In the genomic region with DNA sequence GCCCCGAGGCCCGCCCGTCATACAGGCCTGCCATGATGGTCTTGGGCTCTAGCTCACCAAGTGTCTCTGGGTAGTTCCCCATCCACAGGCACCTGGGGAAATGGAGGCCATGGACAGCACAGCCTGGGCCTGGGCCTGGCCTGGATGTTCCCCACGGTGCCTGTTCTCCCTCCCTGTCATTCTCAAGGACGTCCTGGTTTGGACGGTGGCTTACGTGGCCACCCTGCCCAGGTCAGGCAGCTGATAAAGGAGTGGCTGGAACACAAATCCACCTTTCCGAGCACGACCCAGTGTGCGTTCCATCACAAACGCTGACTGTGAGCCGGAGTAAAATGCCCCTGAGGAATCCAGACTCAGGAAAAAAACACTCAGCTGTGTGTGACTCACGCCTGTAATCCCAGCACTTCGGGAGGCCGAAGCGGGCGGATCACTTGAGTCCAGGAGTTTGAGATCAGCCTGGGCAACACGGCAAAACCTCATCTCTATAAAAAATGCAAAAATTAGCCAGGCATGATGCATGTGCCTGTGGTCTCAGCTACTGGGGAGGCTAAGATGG, we compare ENCODE assay signal across 22 cellular contexts. TPM values are rescaled to one million over a fixed set of nuclear protein-coding genes. Genes with fewer than 3 reads are reported as not detected.
A peak's percentile ranks its signal among the peaks of the same experiment; 100 is the strongest.
DNase-seq lines count a peak whose midpoint lies in the region; ATAC-seq, FAIRE-seq and TF ChIP-seq lines count a peak whose summit lies in the region.
"Had no signal": no experiment of that assay in that cellular context is flagged by ENCODE, and none has a peak within 500 bp of the region (broad histone marks: within the 10 kb centered on the region; RNA-seq: fewer than 3 reads in every experiment).

No MANE protein-coding gene starts in this region.

- H3K36me3 ChIP-seq in MG63 (peaks cover 55% of the 10 kb centered on the region), H1 (ENCODE audit: control insufficient read depth in 2 of 4, insufficient read depth in 4 of 4, low read length in 3 of 4) (no peaks in the 10 kb centered on the region), trophoblast cell (ENCODE audit: control insufficient read depth in 1 of 2, insufficient read depth in 2 of 2, low read length in 2 of 2) (no peaks in the 10 kb centered on the region), right lobe of liver (peaks cover 0 to 96% (median 41%) of the 10 kb centered on the region in 4 donors)
- H3K36me3 ChIP-seq: SJCRH30 had no signal

- no peak overlapping the region; the same call in 1 of the 2 replicates for H2BK12ac ChIP-seq in H1 (ENCODE audit: low read depth, low read length)
- no peak overlapping the region for H2BK12ac ChIP-seq in trophoblast cell (ENCODE audit: low read length)

- H2AK5ac ChIP-seq in H1 (ENCODE audit: low read depth, low read length) (no peak overlapping the region), trophoblast cell (ENCODE audit: low read length) (no peak overlapping the region)

- no peak overlapping the region for H2BK15ac ChIP-seq in H1 (ENCODE audit: low read length)

- H4K20me1 ChIP-seq in H1 (replicated peaks in 1 of 2; ENCODE audit: control insufficient read depth in 1 of 2, insufficient read depth in 2 of 2, low read length in 2 of 2) = no peaks in the 10 kb centered on the region

- H2AFZ ChIP-seq in H1 (ENCODE audit: low read length) (no peak overlapping the region), trophoblast cell (ENCODE audit: insufficient read depth, low read length, poor library complexity) (no peak overlapping the region)

- H3K9me3 ChIP-seq in MG63 = no peaks in the 10 kb centered on the region
- no peaks in the 10 kb centered on the region for H3K9me3 ChIP-seq in H1 (ENCODE audit: insufficient read depth in 2 of 2, low read depth in 1 of 2, low read length in 1 of 2)
- no peaks in the 10 kb centered on the region for H3K9me3 ChIP-seq in trophoblast cell (ENCODE audit: insufficient read depth, low read depth, low read length)
- no peaks in the 10 kb centered on the region for H3K9me3 ChIP-seq in right lobe of liver
- H3K9me3 ChIP-seq: body of pancreas, colonic mucosa, HAP-1, left lung, SJCRH30, thyroid gland had no signal

- no peak for FAIRE-seq in H1 (lab: Jason Lieb, UNC)

- DNase-seq in ELR (ENCODE audit: low read depth) (peak; percentile 63), MG63 (peak; percentile 37), H1 (ENCODE audit: low read depth in 1 of 2, low spot score in 2 of 2) (no peak), trophoblast cell (peak; percentile 73 to 83), right lobe of liver (no peak), T-helper 2 cell (no peak), HuH-7.5 (ENCODE audit: low spot score) (no peak)
- DNase-seq: activated CD4-positive, alpha-beta T cell treated with anti-CD3 and anti-CD28 coated beads for 4 hours; body of pancreas; CD4-positive, alpha-beta T cell; colonic mucosa; left lung; NCI-H1417; NK-92 treated with Interleukin-12 subunit alpha and Interleukin-12 subunit beta, amount 100 ng/mL, for 24 hours; SJCRH30; stimulated activated naive CD4-positive, alpha-beta T cell; T-helper 1 cell; thyroid gland had no signal

- H3K27me3 ChIP-seq in MG63 = no peaks in the 10 kb centered on the region
- H3K27me3 ChIP-seq in H1 (replicated peaks in 1 of 4; ENCODE audit: control insufficient read depth in 3 of 4, extremely low read depth in 1 of 4, insufficient read depth in 3 of 4, low read length in 3 of 4) = no peaks in the 10 kb centered on the region
- no peaks in the 10 kb centered on the region for H3K27me3 ChIP-seq in trophoblast cell (ENCODE audit: insufficient read depth, low read length)
- no peaks in the 10 kb centered on the region for H3K27me3 ChIP-seq in right lobe of liver
- H3K27me3 ChIP-seq: body of pancreas, colonic mucosa, left lung, SJCRH30, thyroid gland had no signal

- H2BK120ac ChIP-seq in H1 (replicated peaks; ENCODE audit: low read depth, low read length) = no peak overlapping the region
- H2BK120ac ChIP-seq in trophoblast cell (ENCODE audit: insufficient read depth, low read length, poor library complexity) = no peak overlapping the region

- H3K4ac ChIP-seq in H1 (replicated peaks; ENCODE audit: insufficient read length, low read depth, low read length) = no peak overlapping the region
- no peak overlapping the region for H3K4ac ChIP-seq in trophoblast cell (ENCODE audit: low read depth, low read length)

- no peaks in the 10 kb centered on the region for H3K4me1 ChIP-seq in H1 (replicated peaks in 1 of 4; ENCODE audit: control insufficient read depth in 3 of 4, insufficient read depth in 4 of 4, low read length in 3 of 4)
- peaks cover 2 to 3% of the 10 kb centered on the region in 2 experiments for H3K4me1 ChIP-seq in trophoblast cell (ENCODE audit: control insufficient read depth in 1 of 2, insufficient read depth in 2 of 2, low read length in 2 of 2)
- no peaks in the 10 kb centered on the region for H3K4me1 ChIP-seq in right lobe of liver
- H3K4me1 ChIP-seq: body of pancreas, colonic mucosa, HAP-1, left lung, SJCRH30, thyroid gland had no signal

- TF ChIP-seq POLR2A in H1 (IDR thresholded peaks at IDR 0.05; ENCODE audit: control extremely low read depth in 1 of 2, low read depth in 2 of 2, low read length in 2 of 2) = no peak
- no peak for TF ChIP-seq POLR2A in right lobe of liver (IDR thresholded peaks at IDR 0.05)

- intact Hi-C loops in right lobe of liver (cut with DNase I) = no loop called here

- 96% methylated on average over 18 of the region's 18 CpGs; no CpG with 5 or more reads in 1 of the 2 experiments for WGBS in H1 (ENCODE audit: extremely low coverage in 1 of 2, insufficient coverage in 1 of 2, insufficient read length in 1 of 2, insufficient replicate concordance in 2 of 2, low coverage in 1 of 2, low lambda C conversion rate in 2 of 2, missing lambda C conversion rate in 1 of 2), 2 experiments
- WGBS in trophoblast cell (ENCODE audit: extremely low coverage, insufficient coverage, insufficient read length) = no CpG with 5 or more reads among the region's 18 CpGs
- 95% methylated on average over 7 of the region's 18 CpGs for WGBS in right lobe of liver (ENCODE audit: insufficient coverage, low coverage, low lambda C conversion rate, missing lambda C conversion rate)

- no peak for TF ChIP-seq CTCF in H1 (IDR thresholded peaks at IDR 0.05; ENCODE audit: control extremely low read depth in 1 of 3, insufficient read depth in 1 of 3, low read depth in 1 of 3, low read length in 3 of 3)
- TF ChIP-seq CTCF in right lobe of liver (IDR thresholded peaks at IDR 0.05) = no peak

- H3K9ac ChIP-seq in H1 (replicated peaks in 1 of 4; ENCODE audit: extremely low read depth in 1 of 4, low read depth in 3 of 4, low read length in 3 of 4) (no peak overlapping the region), trophoblast cell (ENCODE audit: low read length) (no peak overlapping the region)

- TF ChIP-seq RAD21 in H1 (IDR thresholded peaks at IDR 0.05 in 1 of 2, conservative IDR thresholded peaks at IDR 0.05 in 1 of 2; ENCODE audit: low read depth in 2 of 2, low read length in 2 of 2) = no peak

- no peaks in the 10 kb centered on the region for H3K23me2 ChIP-seq in H1 (ENCODE audit: low read depth, low read length)

- no peak overlapping the region for H4K91ac ChIP-seq in H1 (replicated peaks; ENCODE audit: insufficient read length, low read length)
- no peak overlapping the region for H4K91ac ChIP-seq in trophoblast cell (ENCODE audit: low read depth, low read length)

- no peak for ATAC-seq in right lobe of liver
- no peak for ATAC-seq in GM21619 (IDR thresholded peaks at IDR 0.05; ENCODE audit: unreplicated experiment)
- ATAC-seq: activated T-helper 17 cell treated with anti-CD3 and anti-CD28 coated beads, Interleukin-2, amount 50 U/mL, for 72 hours; body of pancreas; left lung had no signal

- no peak overlapping the region for H4K5ac ChIP-seq in H1 (ENCODE audit: insufficient read length, low read depth, low read length)

- H3K56ac ChIP-seq in H1 (replicated peaks; ENCODE audit: insufficient read length, low read depth, low read length) = no peak overlapping the region

- H3K79me2 ChIP-seq in H1 (ENCODE audit: control insufficient read depth in 1 of 2, insufficient read depth in 2 of 2, low read length in 2 of 2) (no peaks in the 10 kb centered on the region), trophoblast cell (ENCODE audit: control insufficient read depth, insufficient read depth, low read length, poor library complexity) (no peaks in the 10 kb centered on the region)

- no peak overlapping the region for H3K27ac ChIP-seq in H1 (ENCODE audit: low read depth, low read length)
- no peak overlapping the region for H3K27ac ChIP-seq in trophoblast cell (ENCODE audit: low read depth, low read length)
- no peak overlapping the region for H3K27ac ChIP-seq in right lobe of liver
- H3K27ac ChIP-seq: body of pancreas, colonic mucosa, left lung, SJCRH30, skin epidermis, thyroid gland had no signal

- H3K18ac ChIP-seq in H1 (ENCODE audit: extremely low read depth, low read length) = no peak overlapping the region
- H3K18ac ChIP-seq in trophoblast cell (ENCODE audit: low read length) = no peak overlapping the region

- H4K8ac ChIP-seq in H1 (ENCODE audit: extremely low read depth, insufficient read depth, low read length) (peak overlapping the region; percentile 4; the same call in 1 of the 2 replicates), trophoblast cell (ENCODE audit: low read depth, low read length) (no peak overlapping the region)

- H3K79me1 ChIP-seq in H1 (ENCODE audit: low read depth, low read length) = no peaks in the 10 kb centered on the region
- H3K79me1 ChIP-seq in trophoblast cell (ENCODE audit: low read length) = no peaks in the 10 kb centered on the region

- CTCF ChIA-PET in H1 (lab: Charles Lee; ENCODE audit: partially characterized antibody) = interaction anchor here (0.6 to 1.3 kb wide), 3 partner anchors 10 to 208 kb away, joined by 3 read pairs; no protein-coding TSS in a partner anchor

- H3K4me3 ChIP-seq in MG63 = no peak overlapping the region
- no peak overlapping the region for H3K4me3 ChIP-seq in H1 (ENCODE audit: extremely low read depth in 1 of 4, insufficient read depth in 2 of 4, low read depth in 3 of 4, low read length in 4 of 4)
- no peak overlapping the region for H3K4me3 ChIP-seq in trophoblast cell (ENCODE audit: low read depth, low read length)
- no peak overlapping the region for H3K4me3 ChIP-seq in right lobe of liver
- H3K4me3 ChIP-seq: body of pancreas, colonic mucosa, HAP-1, left lung, SJCRH30, skin epidermis, thyroid gland had no signal

- no peak overlapping the region for H3K14ac ChIP-seq in H1 (ENCODE audit: insufficient read length)
- no peak overlapping the region for H3K14ac ChIP-seq in trophoblast cell (ENCODE audit: low read length)

- H2BK5ac ChIP-seq in H1 (ENCODE audit: low read depth, low read length) = no peak overlapping the region
- no peak overlapping the region for H2BK5ac ChIP-seq in trophoblast cell (ENCODE audit: low read depth, low read length, poor library complexity)

- H4K12ac ChIP-seq in trophoblast cell (ENCODE audit: low read depth, low read length) = no peak overlapping the region

- no peak overlapping the region for H2BK20ac ChIP-seq in H1 (ENCODE audit: low read length)

- POLR2A ChIA-PET in H1 (lab: Charles Lee; ENCODE audit: partially characterized antibody) = no interaction called here

- TF ChIP-seq EP300 in H1 (IDR thresholded peaks at IDR 0.05; ENCODE audit: borderline replicate concordance in 1 of 2, low read depth in 2 of 2, low read length in 2 of 2) = no peak

- no peak overlapping the region for H3K23ac ChIP-seq in H1 (ENCODE audit: insufficient read length)
- no peak overlapping the region for H3K23ac ChIP-seq in trophoblast cell (ENCODE audit: low read length)

- no peak overlapping the region for H3K4me2 ChIP-seq in H1 (ENCODE audit: insufficient read depth in 1 of 2, low read depth in 2 of 2, low read length in 2 of 2)
- H3K4me2 ChIP-seq in trophoblast cell (ENCODE audit: low read length) = no peak overlapping the region

RNA-seq across cellular contexts. Expression of gene TESMIN, which starts 41.2 kb away (rescaled TPM):
- total RNA-seq in MG63 (2014; rRNA removed; shearing (Covaris generic); ENCODE audit: low replicate concordance) = not detected in 2 replicates
- total RNA-seq in H1 (2021; fragmentation: NEBNext Ultra II Directional; extraction: Animal tissue kit (Norgen Biotek cat#: 25700)) = 59.5 and 61.1 TPM in 2 replicates
- polyA plus RNA-seq in H1 (2011; rRNA removed) = 22.6 and 34.2 TPM in 2 replicates
- polyA plus RNA-seq in H1 (2011; cell fraction: cytosol; rRNA removed) = 31.0 TPM
- 47.1 TPM for polyA plus RNA-seq in H1 (2011; cell fraction: nucleus; rRNA removed)
- 36.6 to 47.7 TPM (median 40.3 TPM) in 4 replicates for polyA plus RNA-seq in H1 (2012, experiment 1 of 2)
- 29.6 TPM for polyA plus RNA-seq in H1 (2012, experiment 2 of 2)
- polyA plus RNA-seq in H1 (2013, experiment 1 of 2) = 42.0 TPM
- 36.9 TPM for polyA plus RNA-seq in H1 (2013, experiment 2 of 2)
- 11.8 and 12.3 TPM in 2 replicates for polyA minus RNA-seq in H1 (2011; rRNA and poly(A)+ RNA removed)
- 35.5 TPM for polyA minus RNA-seq in H1 (2011; cell fraction: cytosol; rRNA and poly(A)+ RNA removed)
- polyA minus RNA-seq in H1 (2011; cell fraction: nucleus; rRNA and poly(A)+ RNA removed) = 21.9 TPM
- polyA plus RNA-seq in trophoblast cell (2013) = 3.2 and 3.9 TPM in 2 replicates
- total RNA-seq in right lobe of liver = 1 to 10 TPM in 2 of 6 experiments, under 1 TPM in 4; 0.42 to 1.4 (median 0.80) TPM
- total RNA-seq: SJCRH30 had no signal

RNA-seq across cellular contexts. Expression of gene CPT1A, which starts 49.2 kb away (rescaled TPM):
- total RNA-seq in MG63 (2014; rRNA removed; shearing (Covaris generic); ENCODE audit: low replicate concordance) = 43.6 and 59.5 TPM in 2 replicates
- total RNA-seq in H1 (2021; fragmentation: NEBNext Ultra II Directional; extraction: Animal tissue kit (Norgen Biotek cat#: 25700)) = 9.6 and 12.2 TPM in 2 replicates
- polyA plus RNA-seq in H1 (2011; rRNA removed) = 2.9 and 3.8 TPM in 2 replicates
- 3.0 TPM for polyA plus RNA-seq in H1 (2011; cell fraction: cytosol; rRNA removed)
- 5.9 TPM for polyA plus RNA-seq in H1 (2011; cell fraction: nucleus; rRNA removed)
- polyA plus RNA-seq in H1 (2012, experiment 1 of 2) = 5.4 to 7.2 TPM (median 6.1 TPM) in 4 replicates
- 2.6 TPM for polyA plus RNA-seq in H1 (2012, experiment 2 of 2)
- 9.5 TPM for polyA plus RNA-seq in H1 (2013, experiment 1 of 2)
- polyA plus RNA-seq in H1 (2013, experiment 2 of 2) = 10.8 TPM
- polyA minus RNA-seq in H1 (2011; rRNA and poly(A)+ RNA removed) = 9.7 and 10.9 TPM in 2 replicates
- polyA minus RNA-seq in H1 (2011; cell fraction: cytosol; rRNA and poly(A)+ RNA removed) = 5.1 TPM
- polyA minus RNA-seq in H1 (2011; cell fraction: nucleus; rRNA and poly(A)+ RNA removed) = 6.4 TPM
- polyA plus RNA-seq in trophoblast cell (2013) = 0.17 and 0.21 TPM in 2 replicates
- total RNA-seq in right lobe of liver = 100 to 1,000 TPM in 3 of 6 experiments, 10 to 100 TPM in 3; 30.5 to 152 (median 90.8) TPM

Comparison
In these comparisons a context has a peak if more than half of its experiments do, and no peak if none do; other contexts are left out.
1. DNase-seq: peak in ELR (single experiment), MG63 (single experiment) and trophoblast cell (2 of 2); none in H1 (0 of 2), right lobe of liver (0 of 3), T-helper 2 cell (0 of 5) and HuH-7.5 (single experiment).
2. RNA of gene TESMIN, which starts 41.2 kb away (total RNA-seq): 59.5 to 61.1 TPM in H1; 0.42 to 1.4 TPM in right lobe of liver and not detected in MG63; every median in the first group is over 10 times any median in the second.